Comparison of ENCODE assay signal across 13 cellular contexts in the genomic region with DNA sequence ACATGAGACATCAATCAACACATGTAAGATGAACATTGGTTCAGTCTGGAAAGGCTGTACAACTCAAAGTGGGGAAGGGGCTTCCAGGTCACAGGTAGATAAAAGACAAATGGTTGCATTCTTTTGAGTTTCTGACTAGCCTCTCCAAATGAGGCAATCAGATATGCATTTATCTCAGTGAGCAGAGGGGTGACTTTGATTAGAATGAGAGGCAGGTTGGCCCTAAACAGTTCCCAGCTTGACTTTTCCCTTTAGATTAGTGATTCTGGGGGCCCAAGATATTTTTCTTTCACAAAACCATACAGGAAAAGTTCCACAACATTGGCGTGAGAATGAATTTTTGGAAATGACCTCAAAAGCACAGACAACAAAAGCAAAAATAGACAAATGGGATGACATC. TPM values are rescaled to one million over a fixed set of nuclear protein-coding genes. Genes with fewer than 3 reads are reported as not detected.
DNase-seq lines count a peak whose midpoint lies in the region; FAIRE-seq and TF ChIP-seq lines count a peak whose summit lies in the region.
"Not testable (repeated sequence)": the region's sequence is repeated elsewhere in the genome, so short reads cannot be mapped to it uniquely, and the experiment has no call there.
"Had no signal": no experiment of that assay in that cellular context is flagged by ENCODE, and none has a peak within 500 bp of the region (broad histone marks: within the 10 kb centered on the region; RNA-seq: fewer than 3 reads in every experiment).

No MANE protein-coding gene starts in this region.

- TF ChIP-seq CTCF in H9 (conservative IDR thresholded peaks at IDR 0.05); Loucy (conservative IDR thresholded peaks at IDR 0.05; ENCODE audit: low read length); H1 (IDR thresholded peaks at IDR 0.05; ENCODE audit: control extremely low read depth in 1 of 3, insufficient read depth in 1 of 3, low read depth in 1 of 3, low read length in 3 of 3): not testable (repeated sequence)

- peaks cover 14% of the 10 kb centered on the region for H3F3A ChIP-seq in Loucy (ENCODE audit: low read depth)

- H4K20me1 ChIP-seq in H9 (ENCODE audit: control insufficient read depth, insufficient read depth, insufficient read length); Loucy (ENCODE audit: insufficient read depth, low read length, poor library complexity, severe bottlenecking); H1 (replicated peaks in 1 of 2; ENCODE audit: control insufficient read depth in 1 of 2, insufficient read depth in 2 of 2, low read length in 2 of 2): not testable (repeated sequence)

- CTCF ChIA-PET in H1 (lab: Charles Lee; ENCODE audit: partially characterized antibody) = interaction anchor here (0.6 to 2.9 kb wide), 6 partner anchors 15 to 549 kb away, joined by 3 to 14 read pairs (median 4); a partner anchor contains a TSS

- peaks cover 64 to 65% of the 10 kb centered on the region in 2 experiments for H3K4me1 Mint-ChIP-seq in H9

- H3T11ph ChIP-seq in H9 (ENCODE audit: low read length) = not testable (repeated sequence)

- not testable (repeated sequence) for H3K9me3 Mint-ChIP-seq in H9

- not testable (repeated sequence) for H4K5ac ChIP-seq in H9 (ENCODE audit: insufficient read length, low read depth, low read length)
- peak overlapping the region; percentile 70 for H4K5ac ChIP-seq in H1 (ENCODE audit: insufficient read length, low read depth, low read length)

- not testable (repeated sequence) for H3K9ac ChIP-seq in H9 (ENCODE audit: extremely low read depth, insufficient read length, low read length); H1 (replicated peaks in 1 of 4; ENCODE audit: extremely low read depth in 1 of 4, low read depth in 3 of 4, low read length in 3 of 4)
- H3K9ac ChIP-seq in HUES64 (ENCODE audit: low read depth, low read length) = peak overlapping the region; percentile 37; the same call in 1 of the 2 replicates
- H3K9ac ChIP-seq in Loucy (ENCODE audit: low read depth, low read length, poor library complexity, severe bottlenecking) = peak overlapping the region; percentile 78
- H3K9ac ChIP-seq in iPS-20b (ENCODE audit: low read depth, low read length) = peak overlapping the region; percentile 81; the same call in 1 of the 2 replicates

- not testable (repeated sequence) for TF ChIP-seq RAD21 in H1 (IDR thresholded peaks at IDR 0.05 in 1 of 2, conservative IDR thresholded peaks at IDR 0.05 in 1 of 2; ENCODE audit: low read depth in 2 of 2, low read length in 2 of 2)

- TF ChIP-seq POLR2A in H1 (IDR thresholded peaks at IDR 0.05; ENCODE audit: control extremely low read depth in 1 of 2, low read depth in 2 of 2, low read length in 2 of 2) = not testable (repeated sequence)

- not testable (repeated sequence) for H3K4ac ChIP-seq in H9 (ENCODE audit: low read depth, low read length)
- H3K4ac ChIP-seq in H1 (replicated peaks; ENCODE audit: insufficient read length, low read depth, low read length) = peak overlapping the region; percentile 81

- not testable (repeated sequence) for H2BK5ac ChIP-seq in H9 (ENCODE audit: insufficient read length, low read length)
- H2BK5ac ChIP-seq in H1 (ENCODE audit: low read depth, low read length) = peak overlapping the region; percentile 49; the same call in 1 of the 2 replicates

- H2BK20ac ChIP-seq in H9 (ENCODE audit: low read depth, low read length, poor library complexity, severe bottlenecking); H1 (ENCODE audit: low read length): not testable (repeated sequence)

- H3K23me2 ChIP-seq in H9 (ENCODE audit: insufficient read length, low read depth, low read length, poor library complexity, severe bottlenecking); H1 (ENCODE audit: low read depth, low read length): not testable (repeated sequence)

- not testable (repeated sequence) for H3K4me1 ChIP-seq in H9 (ENCODE audit: insufficient read depth, low read length)
- H3K4me1 ChIP-seq in HUES64 (ENCODE audit: insufficient read depth, low read length) = peaks cover 46% of the 10 kb centered on the region
- peaks cover 73% of the 10 kb centered on the region for H3K4me1 ChIP-seq in Loucy (ENCODE audit: insufficient read depth, low read length, poor library complexity, severe bottlenecking)
- peaks cover 6 to 13% (median 9%) of the 10 kb centered on the region in 4 experiments; a peak in 6 of 7 replicates for H3K4me1 ChIP-seq in H1 (replicated peaks in 1 of 4; ENCODE audit: control insufficient read depth in 3 of 4, insufficient read depth in 4 of 4, low read length in 3 of 4)
- peaks cover 35% of the 10 kb centered on the region for H3K4me1 ChIP-seq in iPS-20b (ENCODE audit: insufficient read depth, low read length)

- not testable (repeated sequence) for H2BK120ac ChIP-seq in H9 (ENCODE audit: low read depth, low read length, poor library complexity, severe bottlenecking)
- peak overlapping the region; percentile 96 for H2BK120ac ChIP-seq in H1 (replicated peaks; ENCODE audit: low read depth, low read length)

- no CpG with 5 or more reads among the region's 1 CpG for WGBS in H9 (ENCODE audit: extremely low coverage, insufficient read length, low lambda C conversion rate)
- no CpG with 5 or more reads among the region's 1 CpG for WGBS in HUES64
- 55% methylated on average over 1 of the region's 1 CpG; no CpG with 5 or more reads in 1 of the 2 experiments for WGBS in H1 (ENCODE audit: extremely low coverage in 1 of 2, insufficient coverage in 1 of 2, insufficient read length in 1 of 2, insufficient replicate concordance in 2 of 2, low coverage in 1 of 2, low lambda C conversion rate in 2 of 2, missing lambda C conversion rate in 1 of 2), 2 experiments

- not testable (repeated sequence) for H4K91ac ChIP-seq in H9 (ENCODE audit: insufficient read length, low read depth, low read length)
- peak overlapping the region; percentile 77 for H4K91ac ChIP-seq in H1 (replicated peaks; ENCODE audit: insufficient read length, low read length)

- POLR2A ChIA-PET in H1 (lab: Charles Lee; ENCODE audit: partially characterized antibody) = interaction anchor here (0.6 kb wide), 1 partner anchor 34 kb away, joined by 3 read pairs; no protein-coding TSS in a partner anchor

- not testable (repeated sequence) for DNase-seq in H9; H1 (ENCODE audit: low read depth in 1 of 2, low spot score in 2 of 2)
- DNase-seq in OCI-M1 (lab: John Stamatoyannopoulos, UW) = peak; percentile 37

- H3K36me3 Mint-ChIP-seq in H9 (ENCODE audit: insufficient read depth in 1 of 3, low read depth in 3 of 3) = not testable (repeated sequence)

- not testable (repeated sequence) for H3K79me1 ChIP-seq in H9 (ENCODE audit: insufficient read depth, low read depth, low read length, poor library complexity, severe bottlenecking); H1 (ENCODE audit: low read depth, low read length)

- H3K27ac Mint-ChIP-seq in H9 = peak overlapping the region; percentile 32 to 96 (median 91); a peak in 6 of 7 replicates

- H3K18ac ChIP-seq in H9 (ENCODE audit: insufficient read length, low read depth, low read length); H1 (ENCODE audit: extremely low read depth, low read length): not testable (repeated sequence)

- H3K14ac ChIP-seq in H9 (ENCODE audit: insufficient read depth, low read length); H1 (ENCODE audit: insufficient read length): not testable (repeated sequence)

- not testable (repeated sequence) for H3K56ac ChIP-seq in H9 (ENCODE audit: insufficient read length, low read depth, low read length)
- peak overlapping the region; percentile 54 for H3K56ac ChIP-seq in H1 (replicated peaks; ENCODE audit: insufficient read length, low read depth, low read length)

- not testable (repeated sequence) for FAIRE-seq in H1 (lab: Jason Lieb, UNC)

- TF ChIP-seq EP300 in H1 (IDR thresholded peaks at IDR 0.05; ENCODE audit: borderline replicate concordance in 1 of 2, low read depth in 2 of 2, low read length in 2 of 2) = not testable (repeated sequence)

- not testable (repeated sequence) for H2AK5ac ChIP-seq in H9 (ENCODE audit: insufficient read length, low read length); H1 (ENCODE audit: low read depth, low read length)

- not testable (repeated sequence) for H3K4me3 ChIP-seq in HUES64 (ENCODE audit: low read length); Loucy (ENCODE audit: low read length, poor library complexity, severe bottlenecking)
- H3K4me3 ChIP-seq in H1 (ENCODE audit: extremely low read depth in 1 of 4, insufficient read depth in 2 of 4, low read depth in 3 of 4, low read length in 4 of 4) = peak overlapping the region in 1 of 4 experiments; percentile 63; a peak in 2 of 8 replicates
- H3K4me3 ChIP-seq in iPS-20b (ENCODE audit: low read length) = peak overlapping the region; percentile 67; the same call in 1 of the 2 replicates

- peak overlapping the region; percentile 73 for H3K4me2 ChIP-seq in H9 (ENCODE audit: insufficient read depth, insufficient read length, low read length)
- H3K4me2 ChIP-seq in Loucy (ENCODE audit: low read depth, low read length, poor library complexity, severe bottlenecking) = peak overlapping the region; percentile 86
- peak overlapping the region; percentile 61 to 78 for H3K4me2 ChIP-seq in H1 (ENCODE audit: insufficient read depth in 1 of 2, low read depth in 2 of 2, low read length in 2 of 2)

- not testable (repeated sequence) for H2BK12ac ChIP-seq in H9 (ENCODE audit: insufficient read length, low read depth, low read length)
- 0 out of 2 replicates have a peak overlapping the region, but pooled peaks have one; percentile 29 for H2BK12ac ChIP-seq in H1 (ENCODE audit: low read depth, low read length)

- H2AFZ ChIP-seq in H9 (ENCODE audit: low read length); H1 (ENCODE audit: low read length): not testable (repeated sequence)
- H2AFZ ChIP-seq in Loucy (ENCODE audit: low read length) = 0 out of 2 replicates have a peak overlapping the region, but pooled peaks have one; percentile 11

- H3K23ac ChIP-seq in H9 (ENCODE audit: insufficient read length, low read depth, low read length); H1 (ENCODE audit: insufficient read length): not testable (repeated sequence)

- H4K8ac ChIP-seq in H9 (replicated peaks; ENCODE audit: insufficient read length, low read depth, low read length); H1 (ENCODE audit: extremely low read depth, insufficient read depth, low read length): not testable (repeated sequence)

- not testable (repeated sequence) for H3K9me2 ChIP-seq in Loucy (replicated peaks; ENCODE audit: low read depth, low read length)

- H2BK15ac ChIP-seq in H9 (ENCODE audit: low read depth, low read length); H1 (ENCODE audit: low read length): not testable (repeated sequence)

- H3K36me3 ChIP-seq in HUES64 (ENCODE audit: insufficient read depth, low read length); Loucy (ENCODE audit: insufficient read depth, low read length); H1 (ENCODE audit: control insufficient read depth in 2 of 4, insufficient read depth in 4 of 4, low read length in 3 of 4); iPS-20b (ENCODE audit: insufficient read depth, low read depth, low read length): not testable (repeated sequence)

- H3K27ac ChIP-seq in H9 (ENCODE audit: insufficient read length, low read depth, low read length) (peak overlapping the region; percentile 94), HUES64 (ENCODE audit: low read depth, low read length) (peak overlapping the region; percentile 88; the same call in 1 of the 2 replicates), H1 (ENCODE audit: low read depth, low read length) (peak overlapping the region; percentile 82; the same call in 1 of the 2 replicates), iPS-20b (ENCODE audit: low read length) (peak overlapping the region; percentile 91)

- H3K27me3 Mint-ChIP-seq in H9 (ENCODE audit: low read depth) = not testable (repeated sequence)

- not testable (repeated sequence) for H3K79me2 ChIP-seq in H9 (ENCODE audit: insufficient read depth, low read length); H1 (ENCODE audit: control insufficient read depth in 1 of 2, insufficient read depth in 2 of 2, low read length in 2 of 2)
- H3K79me2 ChIP-seq in Loucy (ENCODE audit: insufficient read depth, low read length) = peaks cover 15% of the 10 kb centered on the region; the same call in 1 of the 2 replicates

- peak overlapping the region in 1 of 2 experiments; percentile 76; a peak in 2 of 5 replicates for H3K4me3 Mint-ChIP-seq in H9

- not testable (repeated sequence) for H3K9me3 ChIP-seq in H9 (ENCODE audit: control insufficient read depth, low read depth, low read length); HUES64 (ENCODE audit: insufficient read depth, low read depth, low read length); Loucy (ENCODE audit: insufficient read depth, low read depth, low read length); H1 (ENCODE audit: insufficient read depth in 2 of 2, low read depth in 1 of 2, low read length in 1 of 2); iPS-20b (ENCODE audit: insufficient read depth, low read depth, low read length)

- not testable (repeated sequence) for H3K27me3 ChIP-seq in H9 (ENCODE audit: insufficient read depth, low read length); HUES64 (ENCODE audit: insufficient read depth, low read length); Loucy (ENCODE audit: insufficient read depth, low read length, poor library complexity, severe bottlenecking); H1 (replicated peaks in 1 of 4; ENCODE audit: control insufficient read depth in 3 of 4, extremely low read depth in 1 of 4, insufficient read depth in 3 of 4, low read length in 3 of 4); iPS-20b (ENCODE audit: insufficient read depth, low read length)

RNA-seq across cellular contexts. Expression of a gene that starts 5.9 kb away (rescaled TPM):
- 84.5 and 87.1 TPM in 2 replicates for total RNA-seq in H9 (2021)
- polyA plus RNA-seq in HUES64 (2013, experiment 1 of 2) = 61.7 TPM
- 59.8 TPM for polyA plus RNA-seq in HUES64 (2013, experiment 2 of 2)
- 76.8 and 79.8 TPM in 2 replicates for total RNA-seq in H1 (2021; fragmentation: NEBNext Ultra II Directional; extraction: Animal tissue kit (Norgen Biotek cat#: 25700))
- 69.2 and 72.3 TPM in 2 replicates for polyA plus RNA-seq in H1 (2011; rRNA removed)
- 105 TPM for polyA plus RNA-seq in H1 (2011; cell fraction: cytosol; rRNA removed)
- polyA plus RNA-seq in H1 (2011; cell fraction: nucleus; rRNA removed) = 46.5 TPM
- 86.4 to 94.2 TPM (median 89.9 TPM) in 4 replicates for polyA plus RNA-seq in H1 (2012, experiment 1 of 2)
- 67.1 TPM for polyA plus RNA-seq in H1 (2012, experiment 2 of 2)
- polyA plus RNA-seq in H1 (2013, experiment 1 of 2) = 80.6 TPM
- 83.2 TPM for polyA plus RNA-seq in H1 (2013, experiment 2 of 2)
- 35.6 and 43.8 TPM in 2 replicates for polyA minus RNA-seq in H1 (2011; rRNA and poly(A)+ RNA removed)
- polyA minus RNA-seq in H1 (2011; cell fraction: cytosol; rRNA and poly(A)+ RNA removed) = 27.0 TPM
- polyA minus RNA-seq in H1 (2011; cell fraction: nucleus; rRNA and poly(A)+ RNA removed) = 23.9 TPM

RNA-seq across cellular contexts. Expression of a gene that starts 28.9 kb away (rescaled TPM):
- total RNA-seq in H9 (2021) = not detected in 2 replicates
- not detected for polyA plus RNA-seq in HUES64 (2013, experiment 1 of 2)
- not detected for polyA plus RNA-seq in HUES64 (2013, experiment 2 of 2)
- total RNA-seq in H1 (2021; fragmentation: NEBNext Ultra II Directional; extraction: Animal tissue kit (Norgen Biotek cat#: 25700)) = not detected in 2 replicates
- not detected in 2 replicates for polyA plus RNA-seq in H1 (2011; rRNA removed)
- polyA plus RNA-seq in H1 (2011; cell fraction: cytosol; rRNA removed) = not detected
- polyA plus RNA-seq in H1 (2011; cell fraction: nucleus; rRNA removed) = not detected
- not detected in 4 replicates for polyA plus RNA-seq in H1 (2012, experiment 1 of 2)
- not detected for polyA plus RNA-seq in H1 (2012, experiment 2 of 2)
- not detected for polyA plus RNA-seq in H1 (2013, experiment 1 of 2)
- not detected for polyA plus RNA-seq in H1 (2013, experiment 2 of 2)
- polyA minus RNA-seq in H1 (2011; rRNA and poly(A)+ RNA removed) = not detected in 2 replicates
- polyA minus RNA-seq in H1 (2011; cell fraction: cytosol; rRNA and poly(A)+ RNA removed) = not detected
- polyA minus RNA-seq in H1 (2011; cell fraction: nucleus; rRNA and poly(A)+ RNA removed) = not detected
- total RNA-seq: A172; A673; Calu3; CD4-positive, alpha-beta memory T cell; H4; HFFc6 had no signal
- polyA plus RNA-seq: BJ; CD4-positive, alpha-beta memory T cell had no signal

RNA-seq across cellular contexts. Expression of a gene that starts 49.9 kb away (rescaled TPM):
- not detected in 2 replicates for total RNA-seq in H9 (2021)
- polyA plus RNA-seq in HUES64 (2013, experiment 1 of 2) = not detected
- not detected for polyA plus RNA-seq in HUES64 (2013, experiment 2 of 2)
- total RNA-seq in H1 (2021; fragmentation: NEBNext Ultra II Directional; extraction: Animal tissue kit (Norgen Biotek cat#: 25700)) = not detected in 2 replicates
- not detected in 2 replicates for polyA plus RNA-seq in H1 (2011; rRNA removed)
- polyA plus RNA-seq in H1 (2011; cell fraction: cytosol; rRNA removed) = not detected
- polyA plus RNA-seq in H1 (2011; cell fraction: nucleus; rRNA removed) = not detected
- polyA plus RNA-seq in H1 (2012, experiment 1 of 2) = not detected in 4 replicates
- not detected for polyA plus RNA-seq in H1 (2012, experiment 2 of 2)
- polyA plus RNA-seq in H1 (2013, experiment 1 of 2) = not detected
- not detected for polyA plus RNA-seq in H1 (2013, experiment 2 of 2)
- not detected in 2 replicates for polyA minus RNA-seq in H1 (2011; rRNA and poly(A)+ RNA removed)
- polyA minus RNA-seq in H1 (2011; cell fraction: cytosol; rRNA and poly(A)+ RNA removed) = not detected
- not detected for polyA minus RNA-seq in H1 (2011; cell fraction: nucleus; rRNA and poly(A)+ RNA removed)
- total RNA-seq: A172, A673, H4, HFFc6 had no signal
- polyA plus RNA-seq: BJ; CD4-positive, alpha-beta memory T cell had no signal
